In genomic region chr15:63156708-63157065, GRCh38 we compare ENCODE assay signal across 8 cellular contexts. TPM values are rescaled to one million over a fixed set of nuclear protein-coding genes. Genes with fewer than 3 reads are reported as not detected.
A peak's percentile ranks its signal among the peaks of the same experiment; 100 is the strongest.
DNase-seq lines count a peak whose midpoint lies in the region; ATAC-seq and TF ChIP-seq lines count a peak whose summit lies in the region.

No MANE protein-coding gene starts in this region.

- no peaks in the 10 kb centered on the region for H3K27me3 Mint-ChIP-seq in chondrocyte (ENCODE audit: low read depth)

- H3K4me3 Mint-ChIP-seq in chondrocyte (ENCODE audit: unreplicated experiment), result peak overlapping the region; percentile 98

- ATAC-seq in GM21526 (IDR thresholded peaks at IDR 0.05; ENCODE audit: low FRiP score, unreplicated experiment), result peak; percentile 18
- ATAC-seq in HG02798 (IDR thresholded peaks at IDR 0.05; ENCODE audit: poor library complexity, unreplicated experiment), result no peak
- no peak for ATAC-seq in GM18861 (IDR thresholded peaks at IDR 0.05; ENCODE audit: unreplicated experiment)

- H3K36me3 Mint-ChIP-seq in chondrocyte (ENCODE audit: low read depth), result peaks cover 17% of the 10 kb centered on the region

- WGBS in spleen, 5 donors, result 0 to 1% (median 0%) methylated on average over 17 of the region's 17 CpGs

- H3K27ac Mint-ChIP-seq in chondrocyte (ENCODE audit: unreplicated experiment), result peak overlapping the region; percentile 100

- H3K9me3 ChIP-seq in spleen, result no peaks in the 10 kb centered on the region

- CTCF ChIA-PET in BJ (lab: Yijun Ruan, JAX), result interaction anchor here (0.8 to 1.6 kb wide), 3 partner anchors 18 to 86 kb away, joined by 3 to 4 read pairs (median 4); no protein-coding TSS in a partner anchor

- H3K9me3 Mint-ChIP-seq in chondrocyte (ENCODE audit: low read depth), result no peaks in the 10 kb centered on the region

- H3K36me3 ChIP-seq in BJ (ENCODE audit: control insufficient read depth, insufficient read depth, low read length) (peaks cover 6% of the 10 kb centered on the region), kidney epithelial cell (ENCODE audit: control insufficient read depth, insufficient read depth, low read length) (no peaks in the 10 kb centered on the region), spleen (peaks cover 0 to 39% (median 22%) of the 10 kb centered on the region in 6 donors)

- TF ChIP-seq CTCF in BJ (IDR thresholded peaks at IDR 0.05; ENCODE audit: insufficient read depth, low read depth, low read length) (no peak), chondrocyte (IDR thresholded peaks at IDR 0.05) (no peak), kidney epithelial cell (IDR thresholded peaks at IDR 0.05; ENCODE audit: insufficient read depth, low read length, poor library complexity, severe bottlenecking) (no peak), spleen (IDR thresholded peaks at IDR 0.05 in 8 of 11, conservative IDR thresholded peaks at IDR 0.05 in 3 of 11) (no peak)

- H3K4me1 Mint-ChIP-seq in chondrocyte (ENCODE audit: low read depth), result peaks cover 25% of the 10 kb centered on the region

- peak overlapping the region; percentile 66 for H3K4me3 ChIP-seq in BJ (ENCODE audit: low read depth, low read length)
- peak overlapping the region; percentile 78 for H3K4me3 ChIP-seq in kidney epithelial cell (ENCODE audit: low read depth, low read length)
- peak overlapping the region; percentile 75 to 96 (median 83) for H3K4me3 ChIP-seq in spleen

- intact Hi-C loops in spleen (cut with DNase I; ENCODE audit: low total_unique reads), result no loop called here

- DNase-seq in BJ (ENCODE audit: low read depth), result no peak
- DNase-seq in RPMI8226, result peak; percentile 72
- no peak for DNase-seq in chondrocyte (ENCODE audit: low spot score)
- DNase-seq in kidney epithelial cell (ENCODE audit: low read depth), result no peak
- DNase-seq in spleen, result no peak

- H3K27me3 ChIP-seq in BJ (ENCODE audit: control insufficient read depth, insufficient read depth, low read length) (no peaks in the 10 kb centered on the region), kidney epithelial cell (ENCODE audit: control insufficient read depth, insufficient read depth, low read length) (no peaks in the 10 kb centered on the region), spleen (replicated peaks in 1 of 7) (no peaks in the 10 kb centered on the region)

- TF ChIP-seq POLR2A in spleen (IDR thresholded peaks at IDR 0.05), result no peak

- POLR2A ChIA-PET in BJ (lab: Charles Lee), result interaction anchor here (1.0 kb wide), 1 partner anchor 56 kb away, joined by 3 read pairs; no protein-coding TSS in a partner anchor

- H3K27ac ChIP-seq in spleen, result peak overlapping the region; percentile 95 to 99 (median 98)

- peaks cover 14 to 52% (median 28%) of the 10 kb centered on the region in 6 donors for H3K4me1 ChIP-seq in spleen

RNA-seq across cellular contexts. Expression of gene RPS27L, which starts 0.6 kb away (rescaled TPM):
- polyA plus RNA-seq in BJ (2011; rRNA removed) (171 and 490 TPM in 2 replicates), spleen (100 to 1,000 TPM; 117 to 139 (median 125) TPM)
- 26.8 and 38.4 TPM in 2 replicates for polyA minus RNA-seq in BJ (2011; rRNA and poly(A)+ RNA removed)
- total RNA-seq in chondrocyte (211 to 242 TPM (median 221 TPM) in 3 replicates), kidney epithelial cell (150 and 186 TPM in 2 replicates), spleen (10 to 100 TPM; 42.1 to 98.3 (median 64.2) TPM)

RNA-seq across cellular contexts. Expression of gene RAB8B, which starts 32.7 kb away (rescaled TPM):
- polyA plus RNA-seq in BJ (2011; rRNA removed) (16.4 and 39.7 TPM in 2 replicates), spleen (10 to 100 TPM; 18.9 to 24.1 (median 22.8) TPM)
- polyA minus RNA-seq in BJ (2011; rRNA and poly(A)+ RNA removed), result 10.7 and 16.4 TPM in 2 replicates
- total RNA-seq in chondrocyte (27.6 to 34.8 TPM (median 32.7 TPM) in 3 replicates), kidney epithelial cell (21.5 and 28.9 TPM in 2 replicates), spleen (10 to 100 TPM; 63.4 to 96.4 (median 67.7) TPM)

RNA-seq across cellular contexts. Expression of gene LACTB, which starts 35.0 kb away (rescaled TPM):
- 8.1 and 19.8 TPM in 2 replicates for polyA plus RNA-seq in BJ (2011; rRNA removed)
- polyA minus RNA-seq in BJ (2011; rRNA and poly(A)+ RNA removed), result 3.2 and 3.3 TPM in 2 replicates
- 19.4 to 22.4 TPM (median 20.7 TPM) in 3 replicates for total RNA-seq in chondrocyte
- 10.7 and 11.6 TPM in 2 replicates for total RNA-seq in kidney epithelial cell
- 10 to 100 TPM; 23.3 to 39.6 (median 28.5) TPM for total RNA-seq in spleen
- 10 to 100 TPM; 11.7 to 20.3 (median 14.0) TPM for polyA plus RNA-seq in spleen
